Comparison of ENCODE assay signal across 17 cellular contexts in genomic region chr3:183897606-183898384, GRCh38. TPM values are rescaled to one million over a fixed set of nuclear protein-coding genes. Genes with fewer than 3 reads are reported as not detected.
A peak's percentile ranks its signal among the peaks of the same experiment; 100 is the strongest.
DNase-seq lines count a peak whose midpoint lies in the region; ATAC-seq, FAIRE-seq and TF ChIP-seq lines count a peak whose summit lies in the region.
"Had no signal": no experiment of that assay in that cellular context is flagged by ENCODE, and none has a peak within 500 bp of the region (broad histone marks: within the 10 kb centered on the region; RNA-seq: fewer than 3 reads in every experiment).

No MANE protein-coding gene starts in this region.

- DNase-seq in activated T-cell treated with anti-CD3 and anti-CD28 coated beads, Interleukin-2, amount 50 U/mL, for 4 hours: no peak
- DNase-seq in activated T-cell treated with anti-CD3 and anti-CD28 coated beads for 4 hours: no peak
- peak; percentile 80 for DNase-seq in Karpas-422
- no peak for DNase-seq in vagina (ENCODE audit: extremely low spot score in 2 of 2)
- DNase-seq in HTR-8/SVneo (ENCODE audit: insufficient read length, low spot score): no peak
- no peak for DNase-seq in activated T-helper 2 cell treated with anti-CD3 and anti-CD28 coated beads, Interferon-gamma antibody, Interleukin-2, Interleukin-4, amounts not matched to agents 10 μg/mL and 5 μg/mL and 100 μg/mL, durations not matched to agents 14 hours and 24 hours and 36 hours (ENCODE audit: low spot score)
- DNase-seq: CD8-positive, alpha-beta T cell; DMS79 treated with DMSO at 0.1 percent for 48 hours; foreskin fibroblast; HFFc6; MG63; NCI-H1694 treated with DMSO at 0.1 percent for 48 hours; substantia nigra; SW 1271 had no signal

- intact Hi-C loops in vagina (cut with DNase I): loop anchor here (10.0 kb wide), 2 partner anchors 117 to 347 kb away; partner anchors contain the start of genes ABCC5, ALG3 and EEF1AKMT4
- intact Hi-C loops in activated T-helper 2 cell treated with anti-CD3 and anti-CD28 coated beads, Interferon-gamma antibody, Interleukin-2, Interleukin-4, amounts not matched to agents 10 μg/mL and 5 μg/mL and 100 μg/mL, durations not matched to agents 14 hours and 24 hours and 36 hours (cut with micrococcal nuclease): loop anchor here (10.0 kb wide), 1 partner anchor 237 kb away; the partner anchor contains the start of gene EIF2B5

- H3K36me3 ChIP-seq in Karpas-422 (ENCODE audit: insufficient read depth, low read length) (no peaks in the 10 kb centered on the region), vagina (no peaks in the 10 kb centered on the region)
- H3K36me3 ChIP-seq: MG63 had no signal

- H3K27ac Mint-ChIP-seq in activated T-helper 17 cell treated with anti-CD3 and anti-CD28 coated beads, Interleukin-2, amount 50 U/mL, for 72 hours: no peak overlapping the region
- H3K27ac Mint-ChIP-seq in stimulated activated memory B cell treated with anti-CD40 and anti-IgM and Interleukin-4, amounts not matched to agents 10 μg/mL and 1 μg/mL and 100 μg/mL, for 72 hours: no peak overlapping the region
- no peak overlapping the region for H3K27ac Mint-ChIP-seq in activated T-helper 2 cell treated with anti-CD3 and anti-CD28 coated beads, Interferon-gamma antibody, Interleukin-2, Interleukin-4, amounts not matched to agents 10 μg/mL and 5 μg/mL and 100 μg/mL, durations not matched to agents 14 hours and 24 hours and 36 hours
- H3K27ac Mint-ChIP-seq: CD8-positive, alpha-beta T cell; HFFc6 had no signal

- no peaks in the 10 kb centered on the region for H3K9me2 ChIP-seq in Karpas-422 (replicated peaks; ENCODE audit: insufficient read depth, low read length)

- peak; percentile 50 to 76 for ATAC-seq in activated T-cell treated with anti-CD3 and anti-CD28 coated beads, Interleukin-2, amount 50 U/mL, for 4 hours
- ATAC-seq in activated T-helper 17 cell treated with anti-CD3 and anti-CD28 coated beads, Interleukin-2, amount 50 U/mL, for 72 hours (replicated peaks): peak; percentile 91
- peak; percentile 51 for ATAC-seq in stimulated activated memory B cell treated with anti-CD40 and anti-IgM and Interleukin-4, amounts not matched to agents 10 μg/mL and 1 μg/mL and 100 μg/mL, for 72 hours
- ATAC-seq: CD8-positive, alpha-beta T cell; right cardiac atrium had no signal

- H3K4me1 ChIP-seq in Karpas-422 (ENCODE audit: low read length) (peaks cover 10% of the 10 kb centered on the region), vagina (no peaks in the 10 kb centered on the region)

- FAIRE-seq in HTR-8/SVneo (lab: Jason Lieb, UNC): no peak

- H4K20me1 ChIP-seq in Karpas-422 (ENCODE audit: insufficient read depth, low read depth, low read length): peaks cover 4% of the 10 kb centered on the region; the same call in 1 of the 2 replicates

- no peak overlapping the region for H3K4me3 ChIP-seq in Karpas-422 (ENCODE audit: low read length)
- H3K4me3 ChIP-seq in vagina: no peak overlapping the region
- H3K4me3 ChIP-seq: MG63 had no signal

- H3K9ac ChIP-seq in Karpas-422 (ENCODE audit: low read length): no peak overlapping the region

- peaks cover 5% of the 10 kb centered on the region for H3K9me3 Mint-ChIP-seq in activated T-cell treated with anti-CD3 and anti-CD28 coated beads, Interleukin-2, amount 50 U/mL, for 4 hours
- no peaks in the 10 kb centered on the region for H3K9me3 Mint-ChIP-seq in activated T-helper 17 cell treated with anti-CD3 and anti-CD28 coated beads, Interleukin-2, amount 50 U/mL, for 72 hours
- peaks cover 5% of the 10 kb centered on the region for H3K9me3 Mint-ChIP-seq in stimulated activated memory B cell treated with anti-CD40 and anti-IgM and Interleukin-4, amounts not matched to agents 10 μg/mL and 1 μg/mL and 100 μg/mL, for 72 hours
- no peaks in the 10 kb centered on the region for H3K9me3 Mint-ChIP-seq in activated T-helper 2 cell treated with anti-CD3 and anti-CD28 coated beads, Interferon-gamma antibody, Interleukin-2, Interleukin-4, amounts not matched to agents 10 μg/mL and 5 μg/mL and 100 μg/mL, durations not matched to agents 14 hours and 24 hours and 36 hours
- H3K9me3 Mint-ChIP-seq: CD8-positive, alpha-beta T cell; HFFc6 had no signal

- H3K4me1 Mint-ChIP-seq in activated T-cell treated with anti-CD3 and anti-CD28 coated beads, Interleukin-2, amount 50 U/mL, for 4 hours (ENCODE audit: low read depth): no peaks in the 10 kb centered on the region
- no peaks in the 10 kb centered on the region for H3K4me1 Mint-ChIP-seq in activated T-helper 17 cell treated with anti-CD3 and anti-CD28 coated beads, Interleukin-2, amount 50 U/mL, for 72 hours
- peaks cover 11% of the 10 kb centered on the region for H3K4me1 Mint-ChIP-seq in stimulated activated memory B cell treated with anti-CD40 and anti-IgM and Interleukin-4, amounts not matched to agents 10 μg/mL and 1 μg/mL and 100 μg/mL, for 72 hours
- peaks cover 3% of the 10 kb centered on the region for H3K4me1 Mint-ChIP-seq in activated T-helper 2 cell treated with anti-CD3 and anti-CD28 coated beads, Interferon-gamma antibody, Interleukin-2, Interleukin-4, amounts not matched to agents 10 μg/mL and 5 μg/mL and 100 μg/mL, durations not matched to agents 14 hours and 24 hours and 36 hours (ENCODE audit: low read depth)

- no peak overlapping the region for H2AFZ ChIP-seq in Karpas-422 (ENCODE audit: low read length)

- H3K79me2 ChIP-seq in Karpas-422 (ENCODE audit: low read length): no peaks in the 10 kb centered on the region

- no peaks in the 10 kb centered on the region for H3K36me3 Mint-ChIP-seq in activated T-cell treated with anti-CD3 and anti-CD28 coated beads, Interleukin-2, amount 50 U/mL, for 4 hours (ENCODE audit: insufficient read depth)
- H3K36me3 Mint-ChIP-seq in activated T-helper 17 cell treated with anti-CD3 and anti-CD28 coated beads, Interleukin-2, amount 50 U/mL, for 72 hours (ENCODE audit: low read depth): no peaks in the 10 kb centered on the region
- no peaks in the 10 kb centered on the region for H3K36me3 Mint-ChIP-seq in stimulated activated memory B cell treated with anti-CD40 and anti-IgM and Interleukin-4, amounts not matched to agents 10 μg/mL and 1 μg/mL and 100 μg/mL, for 72 hours
- H3K36me3 Mint-ChIP-seq in activated T-helper 2 cell treated with anti-CD3 and anti-CD28 coated beads, Interferon-gamma antibody, Interleukin-2, Interleukin-4, amounts not matched to agents 10 μg/mL and 5 μg/mL and 100 μg/mL, durations not matched to agents 14 hours and 24 hours and 36 hours (ENCODE audit: low read depth): no peaks in the 10 kb centered on the region
- H3K36me3 Mint-ChIP-seq: CD8-positive, alpha-beta T cell had no signal

- no peak overlapping the region for H3K4me3 Mint-ChIP-seq in activated T-cell treated with anti-CD3 and anti-CD28 coated beads, Interleukin-2, amount 50 U/mL, for 4 hours
- H3K4me3 Mint-ChIP-seq in activated T-helper 17 cell treated with anti-CD3 and anti-CD28 coated beads, Interleukin-2, amount 50 U/mL, for 72 hours: no peak overlapping the region
- H3K4me3 Mint-ChIP-seq in stimulated activated memory B cell treated with anti-CD40 and anti-IgM and Interleukin-4, amounts not matched to agents 10 μg/mL and 1 μg/mL and 100 μg/mL, for 72 hours: no peak overlapping the region
- H3K4me3 Mint-ChIP-seq in activated T-helper 2 cell treated with anti-CD3 and anti-CD28 coated beads, Interferon-gamma antibody, Interleukin-2, Interleukin-4, amounts not matched to agents 10 μg/mL and 5 μg/mL and 100 μg/mL, durations not matched to agents 14 hours and 24 hours and 36 hours (ENCODE audit: low read depth): no peak overlapping the region
- H3K4me3 Mint-ChIP-seq: CD8-positive, alpha-beta T cell; HFFc6 had no signal

- H3K27me3 ChIP-seq in Karpas-422 (ENCODE audit: low read length): no peaks in the 10 kb centered on the region
- no peaks in the 10 kb centered on the region for H3K27me3 ChIP-seq in vagina

- H3K27ac ChIP-seq in Karpas-422 (ENCODE audit: low read length) (no peak overlapping the region), vagina (no peak overlapping the region)

- H3K4me2 ChIP-seq in Karpas-422 (ENCODE audit: low read depth, low read length, poor library complexity, severe bottlenecking): no peak overlapping the region

- no peak for TF ChIP-seq CTCF in vagina (IDR thresholded peaks at IDR 0.05)

- TF ChIP-seq POLR2A in vagina (IDR thresholded peaks at IDR 0.05): no peak

- H3K9me3 ChIP-seq in Karpas-422 (ENCODE audit: low read length) (no peaks in the 10 kb centered on the region), vagina (no peaks in the 10 kb centered on the region)
- H3K9me3 ChIP-seq: MG63 had no signal

- peaks cover 20% of the 10 kb centered on the region for H3K27me3 Mint-ChIP-seq in activated T-cell treated with anti-CD3 and anti-CD28 coated beads, Interleukin-2, amount 50 U/mL, for 4 hours (ENCODE audit: low read depth)
- H3K27me3 Mint-ChIP-seq in activated T-helper 17 cell treated with anti-CD3 and anti-CD28 coated beads, Interleukin-2, amount 50 U/mL, for 72 hours: peaks cover 25% of the 10 kb centered on the region
- peaks cover 65% of the 10 kb centered on the region for H3K27me3 Mint-ChIP-seq in stimulated activated memory B cell treated with anti-CD40 and anti-IgM and Interleukin-4, amounts not matched to agents 10 μg/mL and 1 μg/mL and 100 μg/mL, for 72 hours
- peaks cover 11% of the 10 kb centered on the region for H3K27me3 Mint-ChIP-seq in activated T-helper 2 cell treated with anti-CD3 and anti-CD28 coated beads, Interferon-gamma antibody, Interleukin-2, Interleukin-4, amounts not matched to agents 10 μg/mL and 5 μg/mL and 100 μg/mL, durations not matched to agents 14 hours and 24 hours and 36 hours (ENCODE audit: low read depth)

RNA-seq across cellular contexts. Expression of gene PARL, which starts 13.1 kb away (rescaled TPM):
- 100 to 1,000 TPM; 102 to 109 (median 105) TPM for total RNA-seq in activated T-cell treated with anti-CD3 and anti-CD28 coated beads, Interleukin-2, amount 50 U/mL, for 4 hours
- 44.9 and 48.8 TPM in 2 replicates for total RNA-seq in Karpas-422 (2014; rRNA removed; shearing (Covaris generic); ENCODE audit: low replicate concordance)
- total RNA-seq in activated T-helper 17 cell treated with anti-CD3 and anti-CD28 coated beads, Interleukin-2, amount 50 U/mL, for 72 hours: 10 to 100 TPM; 78.9 to 97.6 TPM
- total RNA-seq in vagina: 36.6 TPM
- total RNA-seq in activated T-helper 2 cell treated with anti-CD3 and anti-CD28 coated beads, Interferon-gamma antibody, Interleukin-2, Interleukin-4, amounts not matched to agents 10 μg/mL and 5 μg/mL and 100 μg/mL, durations not matched to agents 14 hours and 24 hours and 36 hours: 74.9 and 81.7 TPM in 2 replicates
